ENCODE assay signal across 24 cellular contexts in genomic region chr18:32929213-32929612, GRCh38.
"Had no signal": no experiment of that assay in that cellular context is flagged by ENCODE, and none has a peak within 500 bp of the region (broad histone marks: within the 10 kb centered on the region; RNA-seq: fewer than 3 reads in every experiment).

No MANE protein-coding gene starts in this region.

- FAIRE-seq: pancreas, urothelium cell line had no signal

- DNase-seq: naive thymus-derived CD8-positive, alpha-beta T cell; nephron progenitor cell; nucleus accumbens; pancreas; psoas muscle; right cardiac atrium; right lobe of liver; sigmoid colon; stimulated activated CD4-positive, alpha-beta T cell treated with anti-CD3 and anti-CD28 coated beads, Interleukin-15, amount 100 ng/mL, for 24 hours; stimulated activated CD4-positive, alpha-beta T cell treated with anti-CD3 and anti-CD28 coated beads, Interleukin-2, amount 100 ng/mL, for 24 hours; stimulated activated CD4-positive, alpha-beta T cell treated with anti-CD3 and anti-CD28 coated beads, Interleukin-2, amount 100 ng/mL, for 48 hours; stimulated activated CD4-positive, alpha-beta T cell treated with anti-CD3 and anti-CD28 coated beads, Interleukin-4, amount 100 ng/mL, for 24 hours; stimulated activated naive B cell treated with anti-CD40 and anti-IgM and Interleukin-4, amounts not matched to agents 10 μg/mL and 1 μg/mL and 100 μg/mL, for 72 hours; stimulated activated naive CD4-positive, alpha-beta T cell treated with Interleukin-2 at 50 U/mL for 16 hours; stomach; thyroid gland; trophoblast cell; upper lobe of left lung had no signal

- H3K36me3 ChIP-seq: neutrophil, pancreas, right lobe of liver, sigmoid colon, stomach, thoracic aorta, thyroid gland, tibial nerve, upper lobe of left lung, vagina had no signal

- H3K4me3 ChIP-seq: pancreas, psoas muscle, right lobe of liver, sigmoid colon, skin epidermis, stomach, thoracic aorta, thyroid gland, tibial nerve, upper lobe of left lung, vagina had no signal

- H3K27ac ChIP-seq: neutrophil, pancreas, psoas muscle, right lobe of liver, sigmoid colon, skin epidermis, stomach, thoracic aorta, thyroid gland, tibial nerve, upper lobe of left lung, vagina had no signal

- H3K9me3 ChIP-seq: neutrophil, pancreas, psoas muscle, right lobe of liver, sigmoid colon, stomach, thoracic aorta, thyroid gland, tibial nerve, upper lobe of left lung, vagina had no signal

- H3K27me3 ChIP-seq: neutrophil, pancreas, right lobe of liver, sigmoid colon, stomach, thyroid gland, tibial nerve, upper lobe of left lung, vagina had no signal

- H3K4me1 ChIP-seq: pancreas, psoas muscle, right lobe of liver, sigmoid colon, stomach, thyroid gland, tibial nerve, upper lobe of left lung, vagina had no signal
